Comparison of ENCODE assay signal across 13 cellular contexts in genomic region chr21:41924355-41924754, GRCh38. TPM values are rescaled to one million over a fixed set of nuclear protein-coding genes. Genes with fewer than 3 reads are reported as not detected.
A peak's percentile ranks its signal among the peaks of the same experiment; 100 is the strongest.
DNase-seq lines count a peak whose midpoint lies in the region; ATAC-seq, FAIRE-seq and TF ChIP-seq lines count a peak whose summit lies in the region.
"Had no signal": no experiment of that assay in that cellular context is flagged by ENCODE, and none has a peak within 500 bp of the region (broad histone marks: within the 10 kb centered on the region; RNA-seq: fewer than 3 reads in every experiment).

No MANE protein-coding gene starts in this region.

- FAIRE-seq in astrocyte (lab: Jason Lieb, UNC), result no peak

- H3K27me3 ChIP-seq in GM23338 (ENCODE audit: insufficient read depth), result no peaks in the 10 kb centered on the region
- no peaks in the 10 kb centered on the region for H3K27me3 ChIP-seq in astrocyte (ENCODE audit: insufficient read depth, low read length)
- H3K27me3 ChIP-seq in layer of hippocampus (ENCODE audit: control insufficient read depth, insufficient read depth, low read length), result no peaks in the 10 kb centered on the region

- no peaks in the 10 kb centered on the region for H3K36me3 Mint-ChIP-seq in GM23338 (ENCODE audit: low read depth)
- peaks cover 2% of the 10 kb centered on the region for H3K36me3 Mint-ChIP-seq in astrocyte (ENCODE audit: low read depth, unreplicated experiment)

- H3K9me2 ChIP-seq in GM23338 (ENCODE audit: insufficient read depth), result no peaks in the 10 kb centered on the region

- H2AFZ ChIP-seq in GM23338, result no peak overlapping the region
- no peak overlapping the region for H2AFZ ChIP-seq in astrocyte (ENCODE audit: low read depth, low read length)

- no peaks in the 10 kb centered on the region for H4K20me1 ChIP-seq in GM23338 (replicated peaks; ENCODE audit: insufficient read depth)
- no peaks in the 10 kb centered on the region for H4K20me1 ChIP-seq in astrocyte (ENCODE audit: insufficient read depth, low read length)

- peaks cover 8% of the 10 kb centered on the region for H3K27me3 Mint-ChIP-seq in GM23338 (ENCODE audit: insufficient read depth, low read depth, poor library complexity)
- peaks cover 2% of the 10 kb centered on the region for H3K27me3 Mint-ChIP-seq in astrocyte (ENCODE audit: low read depth, unreplicated experiment)
- H3K27me3 Mint-ChIP-seq in stimulated activated naive CD8-positive, alpha-beta T cell treated with anti-CD3 and anti-CD28 coated beads, Interleukin-15, amount 100 ng/mL, for 72 hours, result no peaks in the 10 kb centered on the region

- H3K4me1 ChIP-seq in GM23338 (ENCODE audit: insufficient read depth), result peaks cover 28% of the 10 kb centered on the region
- H3K4me1 ChIP-seq in astrocyte (ENCODE audit: insufficient read depth, low read length), result peaks cover 22% of the 10 kb centered on the region

- no peaks in the 10 kb centered on the region for H3K9me3 ChIP-seq in astrocyte (ENCODE audit: insufficient read depth, low read depth, low read length)

- TF ChIP-seq CTCF in GM23338 (conservative IDR thresholded peaks at IDR 0.05; ENCODE audit: low read depth in 2 of 2) (no peak), astrocyte (IDR thresholded peaks at IDR 0.05; ENCODE audit: insufficient read depth, low read depth, low read length) (no peak)

- DNase-seq in GM23338 (ENCODE audit: low spot score) (no peak), astrocyte (ENCODE audit: low read depth) (peak; percentile 53), Kasumi-1 (lab: John Stamatoyannopoulos, UW) (no peak), KG1 (lab: John Stamatoyannopoulos, UW) (no peak), COLO668 (lab: John Stamatoyannopoulos, UW; ENCODE audit: unreplicated experiment) (no peak)
- DNase-seq in stimulated activated naive CD8-positive, alpha-beta T cell treated with anti-CD3 and anti-CD28 coated beads, Interleukin-15, amount 100 ng/mL, for 72 hours, result no peak
- DNase-seq: cerebellar nuclear complex, hypothalamus, NCI-H2081, substantia nigra had no signal

- H3K27ac ChIP-seq in GM23338 (ENCODE audit: low read depth), result 0 out of 2 replicates have a peak overlapping the region, but pooled peaks have one; percentile 34
- peak overlapping the region; percentile 56 for H3K27ac ChIP-seq in astrocyte (ENCODE audit: low read depth, low read length)
- H3K27ac ChIP-seq in layer of hippocampus (ENCODE audit: low read depth, low read length), result peak overlapping the region; percentile 70

- ATAC-seq in GM23338 (no peak), HG03139 (IDR thresholded peaks at IDR 0.05; ENCODE audit: unreplicated experiment) (no peak)
- ATAC-seq in stimulated activated naive CD8-positive, alpha-beta T cell treated with anti-CD3 and anti-CD28 coated beads, Interleukin-15, amount 100 ng/mL, for 72 hours, result no peak

- H3K4me2 ChIP-seq in GM23338, result no peak overlapping the region
- H3K4me2 ChIP-seq in astrocyte (ENCODE audit: low read length), result peak overlapping the region; percentile 67

- H3K27ac Mint-ChIP-seq in GM23338 (no peak overlapping the region), astrocyte (ENCODE audit: unreplicated experiment) (no peak overlapping the region)
- H3K27ac Mint-ChIP-seq in stimulated activated naive CD8-positive, alpha-beta T cell treated with anti-CD3 and anti-CD28 coated beads, Interleukin-15, amount 100 ng/mL, for 72 hours, result no peak overlapping the region

- no peak overlapping the region for H3K4me3 ChIP-seq in GM23338
- peak overlapping the region; percentile 3 for H3K4me3 ChIP-seq in astrocyte (ENCODE audit: insufficient read depth, low read depth, low read length)

- no peaks in the 10 kb centered on the region for H3F3A ChIP-seq in GM23338 (replicated peaks; ENCODE audit: low read depth)

- no peak overlapping the region for H3K4me3 Mint-ChIP-seq in GM23338
- H3K4me3 Mint-ChIP-seq in astrocyte (ENCODE audit: unreplicated experiment), result no peak overlapping the region
- peak overlapping the region; percentile 90 to 93 for H3K4me3 Mint-ChIP-seq in stimulated activated naive CD8-positive, alpha-beta T cell treated with anti-CD3 and anti-CD28 coated beads, Interleukin-15, amount 100 ng/mL, for 72 hours
- H3K4me3 Mint-ChIP-seq: nephron had no signal

- H3K36me3 ChIP-seq in GM23338 (ENCODE audit: insufficient read depth) (no peaks in the 10 kb centered on the region), astrocyte (ENCODE audit: insufficient read depth, low read length) (no peaks in the 10 kb centered on the region)

- peaks cover 26% of the 10 kb centered on the region for H3K4me1 Mint-ChIP-seq in GM23338
- H3K4me1 Mint-ChIP-seq in astrocyte (ENCODE audit: low read depth, unreplicated experiment), result peaks cover 17% of the 10 kb centered on the region
- H3K4me1 Mint-ChIP-seq in stimulated activated naive CD8-positive, alpha-beta T cell treated with anti-CD3 and anti-CD28 coated beads, Interleukin-15, amount 100 ng/mL, for 72 hours, result peaks cover 73% of the 10 kb centered on the region

- H3K9ac ChIP-seq in astrocyte (ENCODE audit: low read length), result peak overlapping the region; percentile 36

- H3K79me2 ChIP-seq in GM23338 (replicated peaks; ENCODE audit: insufficient read depth) (peaks cover 6% of the 10 kb centered on the region; the same call in 1 of the 2 replicates), astrocyte (ENCODE audit: insufficient read depth, low read length) (no peaks in the 10 kb centered on the region)

- H3K9me3 Mint-ChIP-seq in GM23338 (no peaks in the 10 kb centered on the region), astrocyte (ENCODE audit: unreplicated experiment) (no peaks in the 10 kb centered on the region)
- no peaks in the 10 kb centered on the region for H3K9me3 Mint-ChIP-seq in stimulated activated naive CD8-positive, alpha-beta T cell treated with anti-CD3 and anti-CD28 coated beads, Interleukin-15, amount 100 ng/mL, for 72 hours
- H3K9me3 Mint-ChIP-seq: nephron had no signal

TF ChIP-seq in GM23338, 12 proteins besides CTCF, POLR2A, EP300 and RAD21 (continues in another document):
- TF ChIP-seq CREB1 (CRISPR knock-in tag; IDR thresholded peaks at IDR 0.05; ENCODE audit: low read depth) (no peak), ZNF114 (CRISPR knock-in tag; IDR thresholded peaks at IDR 0.05) (no peak), REST (IDR thresholded peaks at IDR 0.05; ENCODE audit: unreplicated experiment) (no peak), JUNB (IDR thresholded peaks at IDR 0.05; ENCODE audit: unreplicated experiment) (no peak), EZH2phosphoT487 (IDR thresholded peaks at IDR 0.05; ENCODE audit: unreplicated experiment) (no peak), STAT1 (IDR thresholded peaks at IDR 0.05; ENCODE audit: unreplicated experiment) (no peak), POLR2AphosphoS5 (IDR thresholded peaks at IDR 0.05; ENCODE audit: low read depth) (no peak)

RNA-seq across cellular contexts. Expression of gene C2CD2, which starts 29.5 kb away (rescaled TPM):
- total RNA-seq in GM23338 (2014; rRNA removed; shearing (Covaris generic)), result 12.7 and 16.2 TPM in 2 replicates
- polyA plus RNA-seq in GM23338 (2016; fragmentation: Nextera tagmentation; extraction: Ambion mirVana), result 3.1 and 4.5 TPM in 2 replicates
- total RNA-seq in astrocyte, result 6.7 and 8.3 TPM in 2 replicates

RNA-seq across cellular contexts. Expression of gene PRDM15, which starts 45.2 kb away (rescaled TPM):
- 8.2 and 10.6 TPM in 2 replicates for total RNA-seq in GM23338 (2014; rRNA removed; shearing (Covaris generic))
- polyA plus RNA-seq in GM23338 (2016; fragmentation: Nextera tagmentation; extraction: Ambion mirVana), result 3.0 and 3.1 TPM in 2 replicates
- total RNA-seq in astrocyte, result 5.8 and 6.8 TPM in 2 replicates

Comparison
In these comparisons a context has a peak if more than half of its experiments do, and no peak if none do; other contexts are left out.
1. H3K4me3 Mint-ChIP-seq: peak in stimulated activated naive CD8-positive, alpha-beta T cell treated with anti-CD3 and anti-CD28 coated beads, Interleukin-15, amount 100 ng/mL, for 72 hours (2 of 2); none in GM23338 (single experiment) and astrocyte (single experiment).
2. Peak in every context shown above with its lines, with median percentiles within 50 percentile points of each other: H3K27ac ChIP-seq.